ENCODE assay signal across 14 cellular contexts in the genomic region with DNA sequence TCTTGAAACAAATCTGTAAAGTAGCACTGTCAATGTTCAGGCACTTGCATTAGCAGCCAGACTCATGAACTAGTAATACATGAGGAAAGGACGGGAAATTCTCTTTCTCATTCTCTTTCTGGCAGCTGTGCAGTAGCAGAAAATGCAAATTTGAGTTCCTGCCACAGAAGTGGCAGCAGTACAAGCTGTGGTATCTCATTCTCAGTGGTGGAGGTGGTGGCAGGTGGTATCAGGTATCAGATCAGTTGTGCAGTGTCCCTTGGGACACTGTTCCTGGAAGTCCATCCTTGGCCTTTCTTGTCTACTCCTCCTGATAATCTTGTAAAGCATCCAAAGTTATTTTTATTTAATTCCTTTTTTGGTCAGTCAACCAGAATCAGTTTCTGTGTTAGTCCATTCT.
DNase-seq lines count a peak whose midpoint lies in the region; ATAC-seq lines count a peak whose summit lies in the region.
"Had no signal": no experiment of that assay in that cellular context is flagged by ENCODE, and none has a peak within 500 bp of the region (broad histone marks: within the 10 kb centered on the region; RNA-seq: fewer than 3 reads in every experiment).

No MANE protein-coding gene starts in this region.

- H3K9me2 ChIP-seq in GM23248 (ENCODE audit: insufficient read depth) = no peaks in the 10 kb centered on the region
- H3K9me2 ChIP-seq: SK-N-SH had no signal

- H3K4me2 ChIP-seq in GM23248 (ENCODE audit: unreplicated experiment) = no peak overlapping the region
- H3K4me2 ChIP-seq: SK-N-SH had no signal

- H3F3A ChIP-seq in GM23248 (ENCODE audit: insufficient read depth) = no peaks in the 10 kb centered on the region

- H3K9me3 Mint-ChIP-seq in naive B cell = peaks cover 0 to 7% (median 3%) of the 10 kb centered on the region in 7 donors

- peak overlapping the region in 5 of 8 donors; percentile 10 to 68 (median 40) for H3K4me3 Mint-ChIP-seq in naive B cell
- H3K4me3 Mint-ChIP-seq: activated CD4-positive, alpha-beta memory T cell treated with anti-CD3 and anti-CD28 coated beads for 36 hours had no signal

- H3K27ac Mint-ChIP-seq in naive B cell = peak overlapping the region in 3 of 6 donors; percentile 2 to 49 (median 49)
- H3K27ac Mint-ChIP-seq: activated CD4-positive, alpha-beta memory T cell treated with anti-CD3 and anti-CD28 coated beads for 36 hours had no signal

- no peaks in the 10 kb centered on the region for H4K20me1 ChIP-seq in GM23248 (ENCODE audit: insufficient read depth)

- no peak overlapping the region for H2AFZ ChIP-seq in GM23248

- H3K4me1 ChIP-seq in GM23248 (ENCODE audit: insufficient read depth) = no peaks in the 10 kb centered on the region

- H3K4me1 Mint-ChIP-seq in naive B cell = peaks cover 10 to 24% (median 21%) of the 10 kb centered on the region in 3 donors

- no peak overlapping the region for H3K27ac ChIP-seq in GM23248

- DNase-seq in naive B cell = peak; percentile 29
- no peak for DNase-seq in A172 (ENCODE audit: low spot score)
- DNase-seq in NCI-H82 (lab: John Stamatoyannopoulos, UW) = no peak
- DNase-seq in activated gamma-delta T cell treated with Interleukin-2 at 50 U/mL for 16 hours = no peak
- DNase-seq in GM23248 = no peak
- DNase-seq: activated CD4-positive, alpha-beta memory T cell treated with anti-CD3 and anti-CD28 coated beads for 36 hours; Calu3; KG1; NCI-H526 treated with DMSO at 0.1 percent for 48 hours; SK-N-SH had no signal

- no peaks in the 10 kb centered on the region for H3K36me3 ChIP-seq in GM23248 (ENCODE audit: low read depth)

- in situ Hi-C loops in GM23248 (cut with MboI) = no loop called here

- no peaks in the 10 kb centered on the region for H3K9me3 ChIP-seq in GM23248 (ENCODE audit: low read depth)
- H3K9me3 ChIP-seq: SK-N-SH had no signal

- H3K4me3 ChIP-seq in GM23248 = no peak overlapping the region

- no peaks in the 10 kb centered on the region for H3K79me2 ChIP-seq in GM23248 (ENCODE audit: insufficient read depth)

- no peak overlapping the region for H3K9ac ChIP-seq in GM23248
- H3K9ac ChIP-seq: SK-N-SH had no signal

- WGBS in GM23248 (ENCODE audit: low coverage in 1 of 2, low lambda C conversion rate in 2 of 2, missing lambda C conversion rate in 2 of 2), 2 experiments = 0% methylated on average over 1 of the region's 1 CpG

- H3K36me3 Mint-ChIP-seq in naive B cell = peaks cover 27 to 29% of the 10 kb centered on the region in 2 donors

- no peaks in the 10 kb centered on the region for H3K27me3 Mint-ChIP-seq in naive B cell
- H3K27me3 Mint-ChIP-seq: activated CD4-positive, alpha-beta memory T cell treated with anti-CD3 and anti-CD28 coated beads for 36 hours had no signal

- no peaks in the 10 kb centered on the region for H3K27me3 ChIP-seq in GM23248 (replicated peaks; ENCODE audit: insufficient read depth)

- ATAC-seq in GM18909 (IDR thresholded peaks at IDR 0.05; ENCODE audit: poor library complexity, unreplicated experiment) (peak; percentile 91), GM21786 (IDR thresholded peaks at IDR 0.05; ENCODE audit: unreplicated experiment) (peak; percentile 95), HG03342 (IDR thresholded peaks at IDR 0.05; ENCODE audit: unreplicated experiment) (peak; percentile 97), naive B cell (ENCODE audit: low read depth in 2 of 2) (peak; percentile 86 to 91)
- ATAC-seq: sciatic nerve had no signal
